Comparison of ENCODE assay signal across 8 cellular contexts in genomic region chr7:142384508-142384922, GRCh38.
A peak's percentile ranks its signal among the peaks of the same experiment; 100 is the strongest.
DNase-seq lines count a peak whose midpoint lies in the region; ATAC-seq and TF ChIP-seq lines count a peak whose summit lies in the region.

No MANE protein-coding gene starts in this region.

- TF ChIP-seq CTCF in AG10803 (conservative IDR thresholded peaks at IDR 0.05; ENCODE audit: low read length) (no peak), WERI-Rb-1 (IDR thresholded peaks at IDR 0.05; ENCODE audit: low read depth, low read length) (no peak)

- ATAC-seq in HG02588 (IDR thresholded peaks at IDR 0.05; ENCODE audit: unreplicated experiment) (peak; percentile 16), GM19328 (IDR thresholded peaks at IDR 0.05; ENCODE audit: unreplicated experiment) (no peak)
- peak; percentile 84 for ATAC-seq in stimulated activated naive CD8-positive, alpha-beta T cell treated with anti-CD3 and anti-CD28 coated beads, Interleukin-15, amount 100 ng/mL, for 72 hours

- no peak overlapping the region for H3K27ac ChIP-seq in WERI-Rb-1

- no peaks in the 10 kb centered on the region for H3K9me3 ChIP-seq in WERI-Rb-1 (ENCODE audit: severe bottlenecking)

- H3K4me3 ChIP-seq in AG10803 (ENCODE audit: low read length), result no peak overlapping the region
- H3K4me3 ChIP-seq in WERI-Rb-1 (ENCODE audit: low read depth, low read length), result no peak overlapping the region

- no peaks in the 10 kb centered on the region for H3K27me3 ChIP-seq in WERI-Rb-1 (ENCODE audit: insufficient read depth, low read depth, severe bottlenecking)

- H3K36me3 ChIP-seq in WERI-Rb-1, result no peaks in the 10 kb centered on the region

- H3K27ac Mint-ChIP-seq in stimulated activated naive CD8-positive, alpha-beta T cell treated with anti-CD3 and anti-CD28 coated beads, Interleukin-15, amount 100 ng/mL, for 72 hours, result peak overlapping the region; percentile 49 to 85

- peaks cover 32% of the 10 kb centered on the region for H3K4me1 Mint-ChIP-seq in stimulated activated naive CD8-positive, alpha-beta T cell treated with anti-CD3 and anti-CD28 coated beads, Interleukin-15, amount 100 ng/mL, for 72 hours

- peaks cover 16% of the 10 kb centered on the region for H3K27me3 Mint-ChIP-seq in stimulated activated naive CD8-positive, alpha-beta T cell treated with anti-CD3 and anti-CD28 coated beads, Interleukin-15, amount 100 ng/mL, for 72 hours

- DNase-seq in AG10803 (ENCODE audit: low read depth), result peak; percentile 85
- DNase-seq in T1000 (lab: John Stamatoyannopoulos, UW), result peak; percentile 29
- peak; percentile 22 for DNase-seq in fibroblast of gingiva (ENCODE audit: low read depth)
- DNase-seq in stimulated activated naive CD8-positive, alpha-beta T cell treated with anti-CD3 and anti-CD28 coated beads, Interleukin-15, amount 100 ng/mL, for 72 hours, result peak; percentile 33 to 48
- DNase-seq in WERI-Rb-1, result no peak
- DNase-seq in NCI-H187 (lab: John Stamatoyannopoulos, UW), result no peak

- H3K9me3 Mint-ChIP-seq in stimulated activated naive CD8-positive, alpha-beta T cell treated with anti-CD3 and anti-CD28 coated beads, Interleukin-15, amount 100 ng/mL, for 72 hours, result no peaks in the 10 kb centered on the region

- H3K4me3 Mint-ChIP-seq in stimulated activated naive CD8-positive, alpha-beta T cell treated with anti-CD3 and anti-CD28 coated beads, Interleukin-15, amount 100 ng/mL, for 72 hours, result peak overlapping the region; percentile 64 to 84

Comparison
In these comparisons a context has a peak if more than half of its experiments do, and no peak if none do; other contexts are left out.
1. DNase-seq: peak in AG10803 (single experiment), T1000 (single experiment), fibroblast of gingiva (single experiment) and stimulated activated naive CD8-positive, alpha-beta T cell treated with anti-CD3 and anti-CD28 coated beads, Interleukin-15, amount 100 ng/mL, for 72 hours (2 of 2); none in WERI-Rb-1 (single experiment) and NCI-H187 (0 of 2).